12 cellular contexts compared by ENCODE assay signal in the genomic region with DNA sequence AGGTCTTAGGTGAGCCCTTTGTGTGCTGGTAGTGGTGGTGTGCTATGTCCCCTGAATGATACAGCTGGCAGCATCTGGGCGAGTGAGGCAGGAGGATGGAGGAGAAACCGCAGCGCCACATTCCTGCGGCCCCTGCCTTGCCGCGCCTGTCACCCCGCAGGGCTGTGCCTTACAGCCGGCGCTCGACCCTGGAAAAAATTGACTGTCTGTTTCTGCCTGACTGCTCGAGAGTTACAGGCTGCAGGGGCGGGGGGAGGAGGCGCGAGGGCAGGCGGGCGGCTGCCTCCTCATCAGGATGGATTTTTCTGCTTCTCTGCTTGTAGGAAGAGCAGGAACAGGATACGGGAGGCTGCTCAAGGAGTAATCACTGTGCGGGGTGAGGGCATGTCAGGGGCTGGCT.
DNase-seq lines count a peak whose midpoint lies in the region; TF ChIP-seq lines count a peak whose summit lies in the region.
"Had no signal": no experiment of that assay in that cellular context is flagged by ENCODE, and none has a peak within 500 bp of the region (broad histone marks: within the 10 kb centered on the region; RNA-seq: fewer than 3 reads in every experiment).

No MANE protein-coding gene starts in this region.

- H3K27ac ChIP-seq in AG04450 (ENCODE audit: low read depth, low read length) (no peak overlapping the region), brain microvascular endothelial cell (no peak overlapping the region)
- H3K27ac ChIP-seq: epithelial cell of prostate, VCaP had no signal

- H3K27me3 ChIP-seq in AG04450 (ENCODE audit: control insufficient read depth, insufficient read depth, low read length) = peaks cover 58% of the 10 kb centered on the region
- no peaks in the 10 kb centered on the region for H3K27me3 ChIP-seq in brain microvascular endothelial cell (replicated peaks)

- H3K36me3 ChIP-seq in brain microvascular endothelial cell (replicated peaks) = no peaks in the 10 kb centered on the region
- H3K36me3 ChIP-seq: HAP-1 had no signal

- DNase-seq in AG04450 (ENCODE audit: low read depth, low spot score) (no peak), M059J (ENCODE audit: low read depth) (peak; percentile 88), brain microvascular endothelial cell (peak; percentile 58), mucosa of gallbladder (ENCODE audit: low spot score) (peak; percentile 36), cerebellum (ENCODE audit: low spot score) (no peak), hippocampal formation (lab: John Stamatoyannopoulos, UW) (no peak)
- DNase-seq in activated CD8-positive, alpha-beta memory T cell treated with anti-CD3 and anti-CD28 coated beads, Interleukin-2, amount 50 U/mL, for 48 hours = no peak
- no peak for DNase-seq in activated naive CD4-positive, alpha-beta T cell treated with anti-CD3 and anti-CD28 coated beads, Interleukin-2, amount 50 U/mL, for 16 hours
- DNase-seq: activated gamma-delta T cell treated with Interleukin-2 at 50 U/mL for 16 hours had no signal

- in situ Hi-C loops in brain microvascular endothelial cell (cut with HindIII; ENCODE audit: low pct_ligation_motif_present, low sequenced_read_pairs) = no loop called here

- H3K9me3 ChIP-seq in AG04450 (ENCODE audit: control insufficient read depth, insufficient read depth, low read length) = no peaks in the 10 kb centered on the region
- H3K9me3 ChIP-seq: HAP-1 had no signal

- POLR2A ChIA-PET in AG04450 (lab: Yijun Ruan, JAX) = no interaction called here

- CTCF ChIA-PET in AG04450 (lab: Charles Lee) = no interaction called here

- H3K4me3 ChIP-seq in AG04450 (ENCODE audit: low read depth, low read length) = peak overlapping the region; percentile 25
- H3K4me3 ChIP-seq in brain microvascular endothelial cell (ENCODE audit: low read depth, low read length) = no peak overlapping the region
- H3K4me3 ChIP-seq: HAP-1 had no signal

- TF ChIP-seq CTCF in AG04450 (IDR thresholded peaks at IDR 0.05; ENCODE audit: low read depth, low read length) = no peak
- no peak for TF ChIP-seq CTCF in brain microvascular endothelial cell (IDR thresholded peaks at IDR 0.05; ENCODE audit: low read depth, low read length, missing control alignments)

Comparison
In these comparisons a context has a peak if more than half of its experiments do, and no peak if none do; other contexts are left out.
1. DNase-seq: peak in M059J (single experiment), brain microvascular endothelial cell (single experiment) and mucosa of gallbladder (single experiment); none in AG04450 (single experiment), activated CD8-positive, alpha-beta memory T cell treated with anti-CD3 and anti-CD28 coated beads, Interleukin-2, amount 50 U/mL, for 48 hours (single experiment), cerebellum (single experiment), activated naive CD4-positive, alpha-beta T cell treated with anti-CD3 and anti-CD28 coated beads, Interleukin-2, amount 50 U/mL, for 16 hours (single experiment) and hippocampal formation (0 of 2).